Comparison of ENCODE assay signal across 8 cellular contexts in the genomic region with DNA sequence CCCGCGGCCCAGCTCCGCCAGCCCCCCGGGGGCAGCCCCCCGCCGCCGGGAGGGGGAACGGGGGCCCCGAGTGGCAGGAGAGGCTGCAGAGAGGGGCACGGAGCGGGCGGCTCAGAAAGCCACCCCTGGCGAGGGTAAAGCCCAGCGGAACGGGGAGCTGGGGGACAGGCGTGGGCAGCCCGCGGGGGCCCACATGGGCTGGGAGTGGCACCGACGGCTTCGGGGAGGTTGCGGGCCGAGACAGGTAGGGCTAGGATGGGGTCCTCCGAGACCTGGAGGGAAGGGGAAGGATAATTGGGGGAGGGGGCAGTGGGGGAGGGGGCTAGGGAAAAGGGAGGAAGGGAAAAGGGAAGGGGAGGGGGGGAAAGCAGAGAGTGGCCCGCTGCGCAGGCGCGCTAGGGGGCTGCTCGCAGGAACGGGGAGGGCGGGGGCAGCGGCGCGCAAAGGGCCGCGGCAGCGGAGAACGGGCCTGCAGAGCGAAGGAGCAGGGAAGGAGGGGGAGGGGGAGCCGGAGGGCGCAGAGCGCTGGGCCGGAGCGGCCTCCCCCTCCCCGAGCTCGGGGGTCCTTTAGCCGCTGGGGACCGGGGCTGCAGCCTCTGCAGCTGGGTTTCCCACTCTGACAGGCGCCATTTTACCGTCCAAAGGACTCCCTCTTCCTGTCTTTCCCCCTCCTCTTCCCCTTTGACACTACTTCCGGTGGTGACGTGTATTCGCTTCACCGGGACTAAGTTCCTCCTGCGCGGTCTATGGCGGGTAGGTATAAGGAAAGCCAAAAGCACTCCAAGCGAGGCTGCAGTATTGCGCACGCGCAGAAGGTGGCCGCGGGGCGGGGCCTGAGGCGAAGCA. TPM values are rescaled to one million over a fixed set of nuclear protein-coding genes. Genes with fewer than 3 reads are reported as not detected.
A peak's percentile ranks its signal among the peaks of the same experiment; 100 is the strongest.
DNase-seq lines count a peak whose midpoint lies in the region; ATAC-seq and TF ChIP-seq lines count a peak whose summit lies in the region.

A gene (minus strand): TSS at position 405 of the 846 bp plus-strand sequence. CDS start 438 bp downstream, outside the sequence.

- H3K36me3 Mint-ChIP-seq in activated T-cell treated with anti-CD3 and anti-CD28 coated beads, Interleukin-2, amount 50 U/mL, for 24 hours (ENCODE audit: low read depth) = peaks cover 78% of the 10 kb centered on the region

- TF ChIP-seq POLR2A in erythroblast (IDR thresholded peaks at IDR 0.05; ENCODE audit: low read length) = no peak

- peak within 1 kb of the TSS; percentile 97 for H3K4me3 ChIP-seq in Jurkat, Clone E6-1 (ENCODE audit: low read length)

- DNase-seq in DMS114 treated with DMSO at 0.1 percent for 48 hours (lab: John Stamatoyannopoulos, UW; ENCODE audit: unreplicated experiment) = peak; percentile 96
- peak; percentile 100 for DNase-seq in Jurkat, Clone E6-1 (ENCODE audit: low read depth, low spot score)
- DNase-seq in activated T-cell treated with anti-CD3 and anti-CD28 coated beads, Interleukin-2, amount 50 U/mL, for 24 hours = peak; percentile 99
- DNase-seq in erythroblast (lab: John Stamatoyannopoulos, UW) = peak; percentile 99 to 100
- DNase-seq in mucosa of gallbladder (ENCODE audit: low spot score) = peak; percentile 99
- DNase-seq in stimulated activated CD8-positive, alpha-beta memory T cell treated with anti-CD3 and anti-CD28 coated beads, Interleukin-4, amount 100 ng/mL, for 24 hours (ENCODE audit: low read depth) = peak; percentile 98

- H3K9me3 Mint-ChIP-seq in activated T-cell treated with anti-CD3 and anti-CD28 coated beads, Interleukin-2, amount 50 U/mL, for 24 hours = no peaks in the 10 kb centered on the region

- ATAC-seq in GM21717 (IDR thresholded peaks at IDR 0.05; ENCODE audit: unreplicated experiment) = peak; percentile 68

- peak within 1 kb of the TSS; percentile 100 for H3K27ac Mint-ChIP-seq in activated T-cell treated with anti-CD3 and anti-CD28 coated beads, Interleukin-2, amount 50 U/mL, for 24 hours

- no peaks in the 10 kb centered on the region for H3K27me3 Mint-ChIP-seq in activated T-cell treated with anti-CD3 and anti-CD28 coated beads, Interleukin-2, amount 50 U/mL, for 24 hours

- peaks cover 48% of the 10 kb centered on the region for H3K4me1 Mint-ChIP-seq in activated T-cell treated with anti-CD3 and anti-CD28 coated beads, Interleukin-2, amount 50 U/mL, for 24 hours (ENCODE audit: low read depth)

- H3K4me3 Mint-ChIP-seq in activated T-cell treated with anti-CD3 and anti-CD28 coated beads, Interleukin-2, amount 50 U/mL, for 24 hours = peak within 1 kb of the TSS; percentile 89

TF ChIP-seq in PFSK-1, 5 proteins besides CTCF, POLR2A, EP300 and RAD21:
- TF ChIP-seq TAF1 (IDR thresholded peaks at IDR 0.05; ENCODE audit: borderline replicate concordance, insufficient read depth, low read length) (peak; percentile 71; the same call in 1 of the 2 replicates), POLR2AphosphoS5 (IDR thresholded peaks at IDR 0.05; ENCODE audit: low read depth, low read length) (peak; percentile 42; the same call in 1 of the 2 replicates), SIN3A (IDR thresholded peaks at IDR 0.05; ENCODE audit: borderline replicate concordance, insufficient read depth, low read length) (no peak), FOXP2 (optimal IDR thresholded peaks at IDR 0.05; ENCODE audit: borderline replicate concordance, extremely low read depth, extremely low read length, insufficient read depth) (no peak)
- TF ChIP-seq, protein P1, sequence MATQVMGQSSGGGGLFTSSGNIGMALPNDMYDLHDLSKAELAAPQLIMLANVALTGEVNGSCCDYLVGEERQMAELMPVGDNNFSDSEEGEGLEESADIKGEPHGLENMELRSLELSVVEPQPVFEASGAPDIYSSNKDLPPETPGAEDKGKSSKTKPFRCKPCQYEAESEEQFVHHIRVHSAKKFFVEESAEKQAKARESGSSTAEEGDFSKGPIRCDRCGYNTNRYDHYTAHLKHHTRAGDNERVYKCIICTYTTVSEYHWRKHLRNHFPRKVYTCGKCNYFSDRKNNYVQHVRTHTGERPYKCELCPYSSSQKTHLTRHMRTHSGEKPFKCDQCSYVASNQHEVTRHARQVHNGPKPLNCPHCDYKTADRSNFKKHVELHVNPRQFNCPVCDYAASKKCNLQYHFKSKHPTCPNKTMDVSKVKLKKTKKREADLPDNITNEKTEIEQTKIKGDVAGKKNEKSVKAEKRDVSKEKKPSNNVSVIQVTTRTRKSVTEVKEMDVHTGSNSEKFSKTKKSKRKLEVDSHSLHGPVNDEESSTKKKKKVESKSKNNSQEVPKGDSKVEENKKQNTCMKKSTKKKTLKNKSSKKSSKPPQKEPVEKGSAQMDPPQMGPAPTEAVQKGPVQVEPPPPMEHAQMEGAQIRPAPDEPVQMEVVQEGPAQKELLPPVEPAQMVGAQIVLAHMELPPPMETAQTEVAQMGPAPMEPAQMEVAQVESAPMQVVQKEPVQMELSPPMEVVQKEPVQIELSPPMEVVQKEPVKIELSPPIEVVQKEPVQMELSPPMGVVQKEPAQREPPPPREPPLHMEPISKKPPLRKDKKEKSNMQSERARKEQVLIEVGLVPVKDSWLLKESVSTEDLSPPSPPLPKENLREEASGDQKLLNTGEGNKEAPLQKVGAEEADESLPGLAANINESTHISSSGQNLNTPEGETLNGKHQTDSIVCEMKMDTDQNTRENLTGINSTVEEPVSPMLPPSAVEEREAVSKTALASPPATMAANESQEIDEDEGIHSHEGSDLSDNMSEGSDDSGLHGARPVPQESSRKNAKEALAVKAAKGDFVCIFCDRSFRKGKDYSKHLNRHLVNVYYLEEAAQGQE (IDR thresholded peaks at IDR 0.05; ENCODE audit: insufficient read depth in 1 of 2, low read depth in 2 of 2, low read length in 2 of 2) = peak in 1 of 2 experiments; percentile 28; a peak in 1 of 4 replicates

RNA-seq across cellular contexts. Expression of the gene that starts here (rescaled TPM):
- 208 TPM for polyA plus RNA-seq in Jurkat, Clone E6-1 (2012; ENCODE audit: insufficient read depth, insufficient read length)
- polyA plus RNA-seq in PFSK-1 (2012; ENCODE audit: insufficient read length, low read depth) = 163 TPM
- 107 TPM for total RNA-seq in mucosa of gallbladder

Comparison
In these comparisons a context has a peak if more than half of its experiments do, and no peak if none do; other contexts are left out.
1. Peak in every context shown above with its lines: DNase-seq, ATAC-seq and H3K4me3 ChIP-seq.